In genomic region chr4:6265546-6265945, GRCh38 we compare ENCODE assay signal across 21 cellular contexts.
"Had no signal": no experiment of that assay in that cellular context is flagged by ENCODE, and none has a peak within 500 bp of the region (broad histone marks: within the 10 kb centered on the region; RNA-seq: fewer than 3 reads in every experiment).

No MANE protein-coding gene starts in this region.

- H3K9ac ChIP-seq: SK-N-SH had no signal

- H3K9me3 ChIP-seq: SK-N-SH had no signal

- H3K4me2 ChIP-seq: SK-N-SH had no signal

- ATAC-seq: Panc1, PC-3 had no signal

- H3K27ac ChIP-seq: HL-60, RWPE1 had no signal

- DNase-seq: KBM-7, MV-4-11, NCI-H1048, NCI-H1105 treated with DMSO at 0.1 percent for 48 hours, NCI-H1417 treated with DMSO at 0.1 percent for 48 hours, NCI-H146, NCI-H1694 treated with DMSO at 0.1 percent for 48 hours, NCI-H1930, NCI-H2081, NCI-H2107, NCI-H2227 treated with DMSO at 0.1 percent for 48 hours, NCI-H524, NCI-H526 treated with DMSO at 0.1 percent for 48 hours, NCI-H748 treated with DMSO at 0.1 percent for 48 hours, PC-3, SHP77, SK-N-SH, SW 1271 had no signal
